ENCODE assay signal across 2 cellular contexts in the genomic region with DNA sequence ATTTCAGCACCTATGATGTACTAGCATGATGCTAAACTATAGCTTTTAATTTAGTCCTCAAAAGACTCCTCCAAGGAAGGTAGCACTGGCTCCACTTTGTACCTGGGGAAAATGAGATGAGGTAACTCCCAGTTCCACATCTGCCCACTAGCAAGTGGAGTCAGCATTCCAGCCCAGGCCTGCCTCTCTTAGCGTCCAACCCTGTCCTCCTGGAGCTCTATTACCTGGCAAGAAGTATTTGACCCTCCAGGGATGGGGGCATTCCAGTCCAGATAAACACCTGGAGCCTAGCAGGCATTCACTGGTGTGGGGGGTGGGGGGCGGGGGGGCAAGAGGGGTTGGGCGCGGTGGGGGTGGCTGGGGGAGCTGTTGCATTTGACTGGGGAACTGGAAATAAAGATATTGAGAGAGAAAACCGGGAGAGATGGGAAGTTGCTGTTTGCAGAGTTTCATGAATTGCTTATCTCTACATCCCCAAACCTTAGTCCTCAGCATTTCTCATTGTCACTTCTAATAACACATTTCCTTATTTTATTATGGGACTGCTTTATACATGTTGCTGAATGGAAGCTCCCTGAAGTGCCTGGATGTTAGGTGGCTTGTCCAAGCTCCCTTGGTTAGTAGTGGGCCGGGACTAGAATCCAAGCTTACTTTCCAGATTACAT.
TF ChIP-seq lines count a peak whose summit lies in the region.

No MANE protein-coding gene starts in this region.

TF ChIP-seq in SK-N-SH treated with all-trans-retinoic acid at 6 μM for 48 hours, 23 proteins besides CTCF, POLR2A, EP300 and RAD21 (continued from another document):
- TF ChIP-seq, protein P1, sequence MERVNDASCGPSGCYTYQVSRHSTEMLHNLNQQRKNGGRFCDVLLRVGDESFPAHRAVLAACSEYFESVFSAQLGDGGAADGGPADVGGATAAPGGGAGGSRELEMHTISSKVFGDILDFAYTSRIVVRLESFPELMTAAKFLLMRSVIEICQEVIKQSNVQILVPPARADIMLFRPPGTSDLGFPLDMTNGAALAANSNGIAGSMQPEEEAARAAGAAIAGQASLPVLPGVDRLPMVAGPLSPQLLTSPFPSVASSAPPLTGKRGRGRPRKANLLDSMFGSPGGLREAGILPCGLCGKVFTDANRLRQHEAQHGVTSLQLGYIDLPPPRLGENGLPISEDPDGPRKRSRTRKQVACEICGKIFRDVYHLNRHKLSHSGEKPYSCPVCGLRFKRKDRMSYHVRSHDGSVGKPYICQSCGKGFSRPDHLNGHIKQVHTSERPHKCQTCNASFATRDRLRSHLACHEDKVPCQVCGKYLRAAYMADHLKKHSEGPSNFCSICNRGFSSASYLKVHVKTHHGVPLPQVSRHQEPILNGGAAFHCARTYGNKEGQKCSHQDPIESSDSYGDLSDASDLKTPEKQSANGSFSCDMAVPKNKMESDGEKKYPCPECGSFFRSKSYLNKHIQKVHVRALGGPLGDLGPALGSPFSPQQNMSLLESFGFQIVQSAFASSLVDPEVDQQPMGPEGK (CRISPR knock-in tag; IDR thresholded peaks at IDR 0.05; ENCODE audit: borderline replicate concordance), result no peak
- no peak for TF ChIP-seq BACH2 (CRISPR knock-in tag; IDR thresholded peaks at IDR 0.05; ENCODE audit: borderline replicate concordance)

TF ChIP-seq in SK-N-SH, 30 proteins besides CTCF, POLR2A, EP300 and RAD21 (continued from another document):
- TF ChIP-seq, protein P2, sequence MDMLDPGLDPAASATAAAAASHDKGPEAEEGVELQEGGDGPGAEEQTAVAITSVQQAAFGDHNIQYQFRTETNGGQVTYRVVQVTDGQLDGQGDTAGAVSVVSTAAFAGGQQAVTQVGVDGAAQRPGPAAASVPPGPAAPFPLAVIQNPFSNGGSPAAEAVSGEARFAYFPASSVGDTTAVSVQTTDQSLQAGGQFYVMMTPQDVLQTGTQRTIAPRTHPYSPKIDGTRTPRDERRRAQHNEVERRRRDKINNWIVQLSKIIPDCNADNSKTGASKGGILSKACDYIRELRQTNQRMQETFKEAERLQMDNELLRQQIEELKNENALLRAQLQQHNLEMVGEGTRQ (IDR thresholded peaks at IDR 0.05; ENCODE audit: borderline replicate concordance, low read depth, low read length), result no peak
- TF ChIP-seq NRF1 (IDR thresholded peaks at IDR 0.05; ENCODE audit: low read depth, low read length) (no peak), SMC3 (IDR thresholded peaks at IDR 0.05; ENCODE audit: low read depth, low read length) (no peak), FOSL2 (IDR thresholded peaks at IDR 0.05; ENCODE audit: borderline replicate concordance, low read depth) (no peak), FOXJ3 (CRISPR knock-in tag; IDR thresholded peaks at IDR 0.05) (no peak), JUND (IDR thresholded peaks at IDR 0.05) (no peak), CHD2 (IDR thresholded peaks at IDR 0.05; ENCODE audit: low read length, partially characterized antibody) (no peak), RFX5 (IDR thresholded peaks at IDR 0.05; ENCODE audit: low read length) (no peak), TCF12 (IDR thresholded peaks at IDR 0.05) (no peak), YY1 (IDR thresholded peaks at IDR 0.05; ENCODE audit: low read depth) (no peak), MEF2A (IDR thresholded peaks at IDR 0.05; ENCODE audit: borderline replicate concordance, low read depth) (no peak)
- TF ChIP-seq, protein P3, sequence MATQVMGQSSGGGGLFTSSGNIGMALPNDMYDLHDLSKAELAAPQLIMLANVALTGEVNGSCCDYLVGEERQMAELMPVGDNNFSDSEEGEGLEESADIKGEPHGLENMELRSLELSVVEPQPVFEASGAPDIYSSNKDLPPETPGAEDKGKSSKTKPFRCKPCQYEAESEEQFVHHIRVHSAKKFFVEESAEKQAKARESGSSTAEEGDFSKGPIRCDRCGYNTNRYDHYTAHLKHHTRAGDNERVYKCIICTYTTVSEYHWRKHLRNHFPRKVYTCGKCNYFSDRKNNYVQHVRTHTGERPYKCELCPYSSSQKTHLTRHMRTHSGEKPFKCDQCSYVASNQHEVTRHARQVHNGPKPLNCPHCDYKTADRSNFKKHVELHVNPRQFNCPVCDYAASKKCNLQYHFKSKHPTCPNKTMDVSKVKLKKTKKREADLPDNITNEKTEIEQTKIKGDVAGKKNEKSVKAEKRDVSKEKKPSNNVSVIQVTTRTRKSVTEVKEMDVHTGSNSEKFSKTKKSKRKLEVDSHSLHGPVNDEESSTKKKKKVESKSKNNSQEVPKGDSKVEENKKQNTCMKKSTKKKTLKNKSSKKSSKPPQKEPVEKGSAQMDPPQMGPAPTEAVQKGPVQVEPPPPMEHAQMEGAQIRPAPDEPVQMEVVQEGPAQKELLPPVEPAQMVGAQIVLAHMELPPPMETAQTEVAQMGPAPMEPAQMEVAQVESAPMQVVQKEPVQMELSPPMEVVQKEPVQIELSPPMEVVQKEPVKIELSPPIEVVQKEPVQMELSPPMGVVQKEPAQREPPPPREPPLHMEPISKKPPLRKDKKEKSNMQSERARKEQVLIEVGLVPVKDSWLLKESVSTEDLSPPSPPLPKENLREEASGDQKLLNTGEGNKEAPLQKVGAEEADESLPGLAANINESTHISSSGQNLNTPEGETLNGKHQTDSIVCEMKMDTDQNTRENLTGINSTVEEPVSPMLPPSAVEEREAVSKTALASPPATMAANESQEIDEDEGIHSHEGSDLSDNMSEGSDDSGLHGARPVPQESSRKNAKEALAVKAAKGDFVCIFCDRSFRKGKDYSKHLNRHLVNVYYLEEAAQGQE (IDR thresholded peaks at IDR 0.05; ENCODE audit: low read depth, low read length), result no peak
- TF ChIP-seq, protein P4, sequence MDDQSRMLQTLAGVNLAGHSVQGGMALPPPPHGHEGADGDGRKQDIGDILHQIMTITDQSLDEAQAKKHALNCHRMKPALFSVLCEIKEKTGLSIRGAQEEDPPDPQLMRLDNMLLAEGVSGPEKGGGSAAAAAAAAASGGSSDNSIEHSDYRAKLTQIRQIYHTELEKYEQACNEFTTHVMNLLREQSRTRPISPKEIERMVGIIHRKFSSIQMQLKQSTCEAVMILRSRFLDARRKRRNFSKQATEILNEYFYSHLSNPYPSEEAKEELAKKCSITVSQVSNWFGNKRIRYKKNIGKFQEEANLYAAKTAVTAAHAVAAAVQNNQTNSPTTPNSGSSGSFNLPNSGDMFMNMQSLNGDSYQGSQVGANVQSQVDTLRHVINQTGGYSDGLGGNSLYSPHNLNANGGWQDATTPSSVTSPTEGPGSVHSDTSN (IDR thresholded peaks at IDR 0.05), result no peak
